Comparison of ENCODE assay signal across 13 cellular contexts in the genomic region with DNA sequence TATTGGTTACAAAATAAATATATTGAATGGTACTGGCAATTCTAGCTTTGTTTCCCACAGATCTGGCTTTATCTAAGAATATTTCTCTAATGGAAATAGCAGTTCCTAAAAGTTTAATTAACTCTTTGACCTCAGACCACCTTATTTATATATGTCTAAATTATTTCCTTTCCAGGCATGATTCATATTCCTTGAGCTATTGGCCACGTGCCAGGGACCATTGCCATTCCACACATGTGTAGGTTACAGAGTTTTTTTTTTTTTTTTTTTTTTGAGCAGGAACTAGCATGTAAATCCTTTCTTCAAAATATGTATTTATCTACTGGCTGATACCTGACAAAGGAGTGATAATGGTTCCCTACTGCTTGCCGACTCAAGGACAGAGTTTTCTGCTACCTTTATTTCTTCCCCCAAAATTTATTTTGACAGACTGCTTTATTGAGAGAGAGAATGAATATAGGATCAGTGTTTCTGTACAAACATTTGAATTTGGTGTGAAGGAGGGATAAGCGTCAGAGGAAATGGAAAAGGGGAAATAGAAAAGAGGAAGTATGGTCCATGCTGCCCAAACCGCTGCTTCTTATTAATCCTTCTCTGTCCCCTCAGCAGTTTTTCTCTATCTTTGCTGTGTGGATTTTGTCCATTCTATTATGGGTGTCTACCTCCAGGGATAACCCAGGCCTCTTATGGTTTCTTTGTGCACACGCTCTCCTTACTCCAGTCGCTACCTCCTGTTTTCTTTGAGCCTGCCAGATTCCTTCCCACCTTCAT. TPM values are rescaled to one million over a fixed set of nuclear protein-coding genes. Genes with fewer than 3 reads are reported as not detected.
A peak's percentile ranks its signal among the peaks of the same experiment; 100 is the strongest.
DNase-seq lines count a peak whose midpoint lies in the region; ATAC-seq and TF ChIP-seq lines count a peak whose summit lies in the region.
"Had no signal": no experiment of that assay in that cellular context is flagged by ENCODE, and none has a peak within 500 bp of the region (broad histone marks: within the 10 kb centered on the region; RNA-seq: fewer than 3 reads in every experiment).

No MANE protein-coding gene starts in this region.

- H3K4me3 ChIP-seq in astrocyte of the spinal cord (ENCODE audit: low read depth, low read length) (no peak overlapping the region), uterus (no peak overlapping the region)
- H3K4me3 ChIP-seq: SJSA1 had no signal

- in situ Hi-C loops in astrocyte of the spinal cord (cut with HindIII; ENCODE audit: low sequenced_read_pairs), result no loop called here

- intact Hi-C loops in CD14-positive monocyte (cut with micrococcal nuclease), result no loop called here
- intact Hi-C loops in left colon (cut with DNase I, micrococcal nuclease), result no loop called here
- intact Hi-C loops in uterus (cut with DNase I; ENCODE audit: low total_unique reads), result no loop called here

- no peaks in the 10 kb centered on the region for H3K36me3 Mint-ChIP-seq in CD14-positive monocyte

- DNase-seq in CD14-positive monocyte (ENCODE audit: low spot score) (no peak), LoVo (ENCODE audit: low spot score) (peak; percentile 38), astrocyte of the spinal cord (ENCODE audit: low read depth, low spot score) (peak; percentile 22), left colon (peak in 1 of 2 donors; percentile 45), uterus (no peak), OCI-M2 (lab: John Stamatoyannopoulos, UW; ENCODE audit: unreplicated experiment) (no peak)
- DNase-seq: activated CD8-positive, alpha-beta memory T cell treated with anti-CD3 and anti-CD28 coated beads, Interleukin-2, amount 50 U/mL, for 48 hours; CD4-positive, alpha-beta T cell; NCI-H1694 treated with DMSO at 0.1 percent for 48 hours had no signal

- H3K27me3 Mint-ChIP-seq in CD14-positive monocyte (ENCODE audit: low read depth in 3 of 3), result peaks cover 0 to 7% (median 0%) of the 10 kb centered on the region in 3 donors
- H3K27me3 Mint-ChIP-seq: CD4-positive, alpha-beta T cell had no signal

- no peak for TF ChIP-seq CTCF in CD14-positive monocyte (IDR thresholded peaks at IDR 0.05)
- no peak for TF ChIP-seq CTCF in astrocyte of the spinal cord (IDR thresholded peaks at IDR 0.05; ENCODE audit: low read depth, low read length)
- no peak for TF ChIP-seq CTCF in uterus (IDR thresholded peaks at IDR 0.05)

- H3K27ac Mint-ChIP-seq in CD14-positive monocyte, result peak overlapping the region; percentile 59 to 90 (median 84)
- H3K27ac Mint-ChIP-seq: CD4-positive, alpha-beta T cell had no signal

- no peaks in the 10 kb centered on the region for H3K9me3 ChIP-seq in uterus
- H3K9me3 ChIP-seq: SJSA1 had no signal

- no peak for TF ChIP-seq POLR2A in uterus (IDR thresholded peaks at IDR 0.05)

- no peak overlapping the region for H3K27ac ChIP-seq in uterus
- H3K27ac ChIP-seq: parathyroid adenoma, SJSA1 had no signal

- peaks cover 0 to 4% of the 10 kb centered on the region in 2 donors for H3K4me1 ChIP-seq in uterus
- H3K4me1 ChIP-seq: parathyroid adenoma, SJSA1 had no signal

- H3K9me3 Mint-ChIP-seq in CD14-positive monocyte, result no peaks in the 10 kb centered on the region

- ATAC-seq in left colon (peak; percentile 34), HG03095 (IDR thresholded peaks at IDR 0.05; ENCODE audit: unreplicated experiment) (no peak), GM19351 (IDR thresholded peaks at IDR 0.05; ENCODE audit: unreplicated experiment) (no peak)

- H3K36me3 ChIP-seq in uterus, result no peaks in the 10 kb centered on the region
- H3K36me3 ChIP-seq: SJSA1 had no signal

- H3K4me3 Mint-ChIP-seq in CD14-positive monocyte, result peak overlapping the region in 1 of 2 donors; percentile 83
- H3K4me3 Mint-ChIP-seq: CD4-positive, alpha-beta T cell had no signal

- H3K27me3 ChIP-seq in uterus, result no peaks in the 10 kb centered on the region
- H3K27me3 ChIP-seq: SJSA1 had no signal

- peaks cover 25% of the 10 kb centered on the region for H3K4me1 Mint-ChIP-seq in CD14-positive monocyte

RNA-seq across cellular contexts. Expression of a gene that starts 36.4 kb away (rescaled TPM):
- under 1 TPM in 1 of 2 donors, not detected in 1; 0.10 TPM for polyA plus RNA-seq in CD14-positive monocyte
- total RNA-seq in left colon, result 100 to 1,000 TPM in 1 of 2 donors, 10 to 100 TPM in 1; 46.9 to 113 TPM
- 10 to 100 TPM in 3 of 4 donors, 1 to 10 TPM in 1; 7.7 to 75.8 (median 18.7) TPM for total RNA-seq in uterus
- total RNA-seq: CD4-positive, alpha-beta T cell had no signal

Comparison
In these comparisons a context has a peak if more than half of its experiments do, and no peak if none do; other contexts are left out.
1. DNase-seq: peak in LoVo (single experiment) and astrocyte of the spinal cord (single experiment); none in CD14-positive monocyte (single experiment), uterus (0 of 2) and OCI-M2 (single experiment).